1 cellular context compared by ENCODE assay signal in genomic region chr19:45817010-45817724, GRCh38.
TF ChIP-seq lines count a peak whose summit lies in the region.

No MANE protein-coding gene starts in this region.

TF ChIP-seq in HCT116, 20 proteins besides CTCF, POLR2A, EP300 and RAD21 (continued from another document):
- TF ChIP-seq, protein P1, sequence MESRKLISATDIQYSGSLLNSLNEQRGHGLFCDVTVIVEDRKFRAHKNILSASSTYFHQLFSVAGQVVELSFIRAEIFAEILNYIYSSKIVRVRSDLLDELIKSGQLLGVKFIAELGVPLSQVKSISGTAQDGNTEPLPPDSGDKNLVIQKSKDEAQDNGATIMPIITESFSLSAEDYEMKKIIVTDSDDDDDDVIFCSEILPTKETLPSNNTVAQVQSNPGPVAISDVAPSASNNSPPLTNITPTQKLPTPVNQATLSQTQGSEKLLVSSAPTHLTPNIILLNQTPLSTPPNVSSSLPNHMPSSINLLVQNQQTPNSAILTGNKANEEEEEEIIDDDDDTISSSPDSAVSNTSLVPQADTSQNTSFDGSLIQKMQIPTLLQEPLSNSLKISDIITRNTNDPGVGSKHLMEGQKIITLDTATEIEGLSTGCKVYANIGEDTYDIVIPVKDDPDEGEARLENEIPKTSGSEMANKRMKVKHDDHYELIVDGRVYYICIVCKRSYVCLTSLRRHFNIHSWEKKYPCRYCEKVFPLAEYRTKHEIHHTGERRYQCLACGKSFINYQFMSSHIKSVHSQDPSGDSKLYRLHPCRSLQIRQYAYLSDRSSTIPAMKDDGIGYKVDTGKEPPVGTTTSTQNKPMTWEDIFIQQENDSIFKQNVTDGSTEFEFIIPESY (IDR thresholded peaks at IDR 0.05; ENCODE audit: extremely low read depth, insufficient replicate concordance, low read length), result no peak
- TF ChIP-seq YY1 (IDR thresholded peaks at IDR 0.05; ENCODE audit: extremely low read depth, insufficient replicate concordance, low read depth, low read length) (peak; percentile 35), SIN3A (IDR thresholded peaks at IDR 0.05; ENCODE audit: low read depth) (no peak), SRF (IDR thresholded peaks at IDR 0.05; ENCODE audit: low read depth) (peak; percentile 56; the same call in 1 of the 2 replicates), ZNF274 (IDR thresholded peaks at IDR 0.05; ENCODE audit: low read depth, low read length) (no peak), CBX3 (IDR thresholded peaks at IDR 0.05; ENCODE audit: low read depth) (no peak; the same call in 1 of the 2 replicates), POLR2AphosphoS5 (IDR thresholded peaks at IDR 0.05; ENCODE audit: low read depth, low read length) (peak; percentile 57), FOSL1 (IDR thresholded peaks at IDR 0.05; ENCODE audit: low read depth) (no peak)
